ENCODE assay signal across 8 cellular contexts in genomic region chr16:86508947-86509758, GRCh38. TPM values are rescaled to one million over a fixed set of nuclear protein-coding genes. Genes with fewer than 3 reads are reported as not detected.
DNase-seq lines count a peak whose midpoint lies in the region; ATAC-seq, FAIRE-seq and TF ChIP-seq lines count a peak whose summit lies in the region.

No MANE protein-coding gene starts in this region.

- H2AFZ ChIP-seq in IMR-90 (replicated peaks; ENCODE audit: low read length, poor library complexity), result peak overlapping the region; percentile 78
- peak overlapping the region; percentile 55 for H2AFZ ChIP-seq in GM12878 (ENCODE audit: control insufficient read depth, low read depth, low read length)
- peak overlapping the region; percentile 37 for H2AFZ ChIP-seq in keratinocyte (ENCODE audit: control insufficient read depth, low read length)

- peaks cover 0 to 1% (median 0%) of the 10 kb centered on the region in 5 donors for H3K9me3 Mint-ChIP-seq in CD8-positive, alpha-beta memory T cell
- no peaks in the 10 kb centered on the region for H3K9me3 Mint-ChIP-seq in stimulated activated naive CD8-positive, alpha-beta T cell treated with anti-CD3 and anti-CD28 coated beads, Interleukin-15, amount 100 ng/mL, for 72 hours

- intact Hi-C loops in IMR-90 (cut with micrococcal nuclease) (loop anchor here (1.0 to 10.0 kb wide), 5 partner anchors 47 to 354 kb away; no protein-coding TSS in a partner anchor), GM12878 (cut with micrococcal nuclease; ENCODE audit: unreplicated experiment) (no loop called here)

- peak overlapping the region; percentile 99 for H2BK5ac ChIP-seq in IMR-90 (ENCODE audit: low read depth, low read length, poor library complexity, severe bottlenecking)

- H3K9ac ChIP-seq in IMR-90 (ENCODE audit: low read depth, low read length) (peak overlapping the region; percentile 100), GM12878 (ENCODE audit: control insufficient read depth, insufficient read depth, low read length) (no peak overlapping the region), keratinocyte (ENCODE audit: control insufficient read depth, extremely low read depth, insufficient read depth, low read length) (no peak overlapping the region)

- 0 out of 2 replicates have a peak, but pooled peaks cover 5% of the 10 kb centered on the region for H3K9me1 ChIP-seq in IMR-90 (ENCODE audit: insufficient read depth, low read length)
- H3K9me1 ChIP-seq in keratinocyte (ENCODE audit: control insufficient read depth, extremely low read depth, insufficient read depth, low read length), result no peaks in the 10 kb centered on the region

- SMC1A ChIA-PET in GM12878 (lab: Charles Lee; ENCODE audit: uncharacterized antibody, unreplicated experiment), result no interaction called here

- POLR2A ChIA-PET in CD8-positive, alpha-beta memory T cell (lab: Charles Lee), result no interaction called here
- POLR2A ChIA-PET in IMR-90 (lab: Charles Lee; ENCODE audit: unreplicated experiment) (interaction anchor here (0.7 to 2.2 kb wide), 8 partner anchors 9 to 356 kb away, joined by 3 to 21 read pairs (median 4); no protein-coding TSS in a partner anchor), GM12878 (lab: Charles Lee) (no interaction called here)

- ATAC-seq in IMR-90 (ENCODE audit: low read depth), result peak; percentile 7
- peak; percentile 65 for ATAC-seq in GM12878
- ATAC-seq in stimulated activated naive CD8-positive, alpha-beta T cell treated with anti-CD3 and anti-CD28 coated beads, Interleukin-15, amount 100 ng/mL, for 72 hours, result peak; percentile 56
- no peak for ATAC-seq in HG03159 (IDR thresholded peaks at IDR 0.05; ENCODE audit: unreplicated experiment)
- ATAC-seq in GM19035 (IDR thresholded peaks at IDR 0.05; ENCODE audit: unreplicated experiment), result no peak
- no peak for ATAC-seq in HG02571 (IDR thresholded peaks at IDR 0.05; ENCODE audit: unreplicated experiment)

- 0% methylated on average over 44 of the region's 79 CpGs; no CpG with 5 or more reads in 1 of the 2 experiments for WGBS in IMR-90 (ENCODE audit: extremely low coverage in 2 of 2, insufficient read length in 1 of 2), 2 experiments
- 7% methylated on average over 48 of the region's 79 CpGs for WGBS in GM12878 (ENCODE audit: insufficient coverage, insufficient replicate concordance, low lambda C conversion rate, missing lambda C conversion rate)

- peak overlapping the region; percentile 95 for H3K18ac ChIP-seq in IMR-90 (ENCODE audit: low read depth, low read length)

- FAIRE-seq in GM12878 (lab: Jason Lieb, UNC) (no peak), keratinocyte (lab: Jason Lieb, UNC) (no peak)

- peak overlapping the region; percentile 29 to 84 for H4K8ac ChIP-seq in IMR-90 (ENCODE audit: low read depth in 2 of 2, low read length in 2 of 2)

- no peaks in the 10 kb centered on the region for H3K36me3 ChIP-seq in CD8-positive, alpha-beta memory T cell (ENCODE audit: insufficient read depth, low read length)
- H3K36me3 ChIP-seq in IMR-90 (ENCODE audit: control insufficient read depth, insufficient read depth, low read length) (peaks cover 62% of the 10 kb centered on the region), GM12878 (ENCODE audit: control insufficient read depth in 2 of 2, insufficient read depth in 2 of 2, low read length in 1 of 2) (no peaks in the 10 kb centered on the region), keratinocyte (ENCODE audit: control insufficient read depth in 2 of 2, extremely low read depth in 1 of 2, insufficient read depth in 2 of 2, low read length in 2 of 2) (no peaks in the 10 kb centered on the region)

- peak overlapping the region; percentile 75 for H3K56ac ChIP-seq in IMR-90 (ENCODE audit: extremely low read depth, insufficient read depth, low read length)

- TF ChIP-seq EP300 in GM12878 (IDR thresholded peaks at IDR 0.05; ENCODE audit: borderline replicate concordance in 1 of 2, control insufficient read depth in 1 of 2, low read depth in 2 of 2, low read length in 2 of 2), result no peak

- H2BK20ac ChIP-seq in IMR-90 (ENCODE audit: low read depth, low read length), result peak overlapping the region; percentile 73

- H3K4me3 ChIP-seq in CD8-positive, alpha-beta memory T cell (ENCODE audit: low read length), result peak overlapping the region; percentile 12
- peak overlapping the region; percentile 98 for H3K4me3 ChIP-seq in IMR-90 (ENCODE audit: insufficient read depth, low read depth, low read length)
- peak overlapping the region; percentile 27; the same call in 1 of the 2 replicates for H3K4me3 ChIP-seq in GM12878
- H3K4me3 ChIP-seq in keratinocyte (ENCODE audit: control insufficient read depth in 2 of 3, extremely low read depth in 1 of 3, insufficient read depth in 2 of 3, low read depth in 1 of 3, low read length in 3 of 3), result peak overlapping the region; percentile 23 to 41 (median 40)

- H4K91ac ChIP-seq in IMR-90 (ENCODE audit: insufficient read depth, low read depth, low read length), result peak overlapping the region; percentile 86

- peak overlapping the region; percentile 97 for H2BK120ac ChIP-seq in IMR-90 (ENCODE audit: low read depth, low read length)

- peak overlapping the region; percentile 98 for H3K4ac ChIP-seq in IMR-90 (ENCODE audit: low read depth, low read length)

- TF ChIP-seq RAD21 in IMR-90 (IDR thresholded peaks at IDR 0.05; ENCODE audit: low read length) (no peak; the same call in 1 of the 2 replicates), GM12878 (IDR thresholded peaks at IDR 0.05; ENCODE audit: insufficient read depth, low read depth, low read length) (no peak)

- H3K4me1 Mint-ChIP-seq in CD8-positive, alpha-beta memory T cell, result peaks cover 29 to 50% (median 31%) of the 10 kb centered on the region in 3 donors
- H3K4me1 Mint-ChIP-seq in stimulated activated naive CD8-positive, alpha-beta T cell treated with anti-CD3 and anti-CD28 coated beads, Interleukin-15, amount 100 ng/mL, for 72 hours, result peaks cover 51% of the 10 kb centered on the region

- peak overlapping the region; percentile 73 for H2AK5ac ChIP-seq in IMR-90 (ENCODE audit: low read depth, low read length)

- H3K4me3 Mint-ChIP-seq in CD8-positive, alpha-beta memory T cell, result peak overlapping the region; percentile 66 to 90 (median 83)
- H3K4me3 Mint-ChIP-seq in stimulated activated naive CD8-positive, alpha-beta T cell treated with anti-CD3 and anti-CD28 coated beads, Interleukin-15, amount 100 ng/mL, for 72 hours, result peak overlapping the region; percentile 81

- peaks cover 0 to 12% of the 10 kb centered on the region in 2 experiments; a peak in 1 of 4 replicates for H3K79me1 ChIP-seq in IMR-90 (ENCODE audit: low read depth in 1 of 2, low read length in 2 of 2)

- in situ Hi-C loops in IMR-90 (cut with MboI; ENCODE audit: low sequenced_read_pairs) (loop anchor here (5.0 kb wide), 1 partner anchor 207 kb away; no protein-coding TSS in a partner anchor), GM12878 (cut with MboI) (no loop called here)

- H4K20me1 ChIP-seq in IMR-90 (ENCODE audit: insufficient read depth, low read length) (peaks cover 46% of the 10 kb centered on the region), GM12878 (ENCODE audit: control insufficient read depth, insufficient read depth) (no peaks in the 10 kb centered on the region; the same call in 1 of the 2 replicates), keratinocyte (ENCODE audit: control insufficient read depth, extremely low read depth, insufficient read depth, low read length) (no peaks in the 10 kb centered on the region)

- H3K14ac ChIP-seq in IMR-90 (replicated peaks; ENCODE audit: low read depth, low read length), result peak overlapping the region; percentile 98

- H3K4me1 ChIP-seq in CD8-positive, alpha-beta memory T cell (ENCODE audit: insufficient read depth, low read length), result no peaks in the 10 kb centered on the region
- H3K4me1 ChIP-seq in IMR-90 (ENCODE audit: control insufficient read depth, insufficient read depth, low read length), result peaks cover 6% of the 10 kb centered on the region
- no peaks in the 10 kb centered on the region; the same call in 1 of the 2 replicates for H3K4me1 ChIP-seq in GM12878 (ENCODE audit: control insufficient read depth, insufficient read depth, low read length)
- H3K4me1 ChIP-seq in keratinocyte (ENCODE audit: control insufficient read depth, extremely low read depth, insufficient read depth, low read length), result peaks cover 4% of the 10 kb centered on the region

- DNase-seq in CD8-positive, alpha-beta memory T cell, result no peak
- DNase-seq in IMR-90 (peak; percentile 89), GM12878 (ENCODE audit: low read depth, low spot score) (no peak), keratinocyte (ENCODE audit: low read depth, low spot score) (no peak)
- peak in 1 of 2 donors; percentile 50 for DNase-seq in stimulated activated naive CD8-positive, alpha-beta T cell treated with anti-CD3 and anti-CD28 coated beads, Interleukin-15, amount 100 ng/mL, for 72 hours

- no peaks in the 10 kb centered on the region for H3K9me3 ChIP-seq in CD8-positive, alpha-beta memory T cell (ENCODE audit: low read length)
- no peaks in the 10 kb centered on the region for H3K9me3 ChIP-seq in IMR-90 (ENCODE audit: control insufficient read depth, insufficient read depth, low read length)
- H3K9me3 ChIP-seq in GM12878 (replicated peaks; ENCODE audit: control insufficient read depth, insufficient read depth, low read length), result no peaks in the 10 kb centered on the region
- no peaks in the 10 kb centered on the region for H3K9me3 ChIP-seq in keratinocyte (ENCODE audit: control insufficient read depth, low read depth, low read length)

- H3K27me3 ChIP-seq in CD8-positive, alpha-beta memory T cell (ENCODE audit: insufficient read depth, low read length, poor library complexity, severe bottlenecking), result peaks cover 27% of the 10 kb centered on the region
- H3K27me3 ChIP-seq in IMR-90 (ENCODE audit: control insufficient read depth, insufficient read depth, low read length) (no peaks in the 10 kb centered on the region), GM12878 (replicated peaks in 1 of 2; ENCODE audit: control insufficient read depth in 2 of 2, insufficient read depth in 2 of 2, low read length in 1 of 2) (peaks cover 31 to 37% of the 10 kb centered on the region in 2 experiments), keratinocyte (ENCODE audit: control insufficient read depth, extremely low read depth, insufficient read depth, low read length) (peaks cover 100% of the 10 kb centered on the region)

- dilution Hi-C loops in IMR-90 (cut with HindIII; ENCODE audit: low sequenced_read_pairs, unreplicated experiment), result no loop called here
- dilution Hi-C loops in keratinocyte (cut with MboI; ENCODE audit: extremely low pct_ligation_motif_present, low sequenced_read_pairs), result no loop called here

- RAD21 ChIA-PET in GM12878 (lab: Charles Lee; ENCODE audit: unreplicated experiment), result no interaction called here

- H3K79me2 ChIP-seq in GM12878 (ENCODE audit: control insufficient read depth, insufficient read depth, low read length) (no peaks in the 10 kb centered on the region), keratinocyte (ENCODE audit: control insufficient read depth, insufficient read depth, low read length) (no peaks in the 10 kb centered on the region)

- no TSS peak for BruUV-seq in IMR-90 (replicated peaks; lab: Mats Ljungman, UMichigan)
- BruUV-seq in GM12878 (replicated peaks; lab: Mats Ljungman, UMichigan), result no TSS peak

- H3K27me3 Mint-ChIP-seq in CD8-positive, alpha-beta memory T cell, result peaks cover 39 to 65% of the 10 kb centered on the region in 2 donors
- peaks cover 93% of the 10 kb centered on the region for H3K27me3 Mint-ChIP-seq in stimulated activated naive CD8-positive, alpha-beta T cell treated with anti-CD3 and anti-CD28 coated beads, Interleukin-15, amount 100 ng/mL, for 72 hours

- peak overlapping the region; percentile 96 for H2AK9ac ChIP-seq in IMR-90 (replicated peaks; ENCODE audit: low read depth, low read length, poor library complexity)

- H3K27ac ChIP-seq in CD8-positive, alpha-beta memory T cell (ENCODE audit: low read depth, low read length), result no peak overlapping the region
- H3K27ac ChIP-seq in IMR-90 (ENCODE audit: insufficient read depth, low read length) (peak overlapping the region; percentile 100), GM12878 (ENCODE audit: control insufficient read depth, insufficient read depth) (no peak overlapping the region), keratinocyte (ENCODE audit: control insufficient read depth, insufficient read depth, low read length) (no peak overlapping the region)

- H2BK15ac ChIP-seq in IMR-90 (ENCODE audit: low read depth, low read length), result peak overlapping the region; percentile 45; the same call in 2 of the 3 replicates

- peak overlapping the region; percentile 90 for H4K5ac ChIP-seq in IMR-90 (ENCODE audit: low read depth, low read length)

- peaks cover 0 to 2% (median 0%) of the 10 kb centered on the region in 3 donors for H3K36me3 Mint-ChIP-seq in CD8-positive, alpha-beta memory T cell

- H3K23ac ChIP-seq in IMR-90 (ENCODE audit: low read depth, low read length), result peak overlapping the region; percentile 99

- peak overlapping the region; percentile 96 for H3K4me2 ChIP-seq in IMR-90 (ENCODE audit: low read depth, low read length)
- peak overlapping the region; percentile 82 for H3K4me2 ChIP-seq in GM12878 (ENCODE audit: control insufficient read depth, insufficient read depth)
- H3K4me2 ChIP-seq in keratinocyte (ENCODE audit: control insufficient read depth, extremely low read depth, insufficient read depth, low read depth, low read length), result peak overlapping the region; percentile 46

- peak overlapping the region in 1 of 8 donors; percentile 49 for H3K27ac Mint-ChIP-seq in CD8-positive, alpha-beta memory T cell
- no peak overlapping the region for H3K27ac Mint-ChIP-seq in stimulated activated naive CD8-positive, alpha-beta T cell treated with anti-CD3 and anti-CD28 coated beads, Interleukin-15, amount 100 ng/mL, for 72 hours

- CTCF ChIA-PET in CD8-positive, alpha-beta memory T cell (lab: Charles Lee), result no interaction called here
- CTCF ChIA-PET in IMR-90 (lab: Yijun Ruan, JAX), result interaction anchor here (0.5 to 1.2 kb wide), 5 partner anchors 8 to 513 kb away, joined by 3 to 8 read pairs (median 3); no protein-coding TSS in a partner anchor
- CTCF ChIA-PET in GM12878 (lab: Yijun Ruan, JAX), result no interaction called here

- TF ChIP-seq POLR2A in IMR-90 (IDR thresholded peaks at IDR 0.05; ENCODE audit: low read depth, low read length), result peak; percentile 92
- no peak for TF ChIP-seq POLR2A in GM12878 (IDR thresholded peaks at IDR 0.05; ENCODE audit: low read depth, low read length)

- TF ChIP-seq CTCF in IMR-90 (conservative IDR thresholded peaks at IDR 0.05; ENCODE audit: low read depth, low read length) (no peak), GM12878 (IDR thresholded peaks at IDR 0.05 in 2 of 3, conservative IDR thresholded peaks at IDR 0.05 in 1 of 3; ENCODE audit: control insufficient read depth in 2 of 3, extremely low read depth in 1 of 3, insufficient read depth in 1 of 3, low read depth in 3 of 3, low read length in 3 of 3) (no peak), keratinocyte (optimal IDR thresholded peaks at IDR 0.05 in 1 of 3, IDR thresholded peaks at IDR 0.05 in 1 of 3, conservative IDR thresholded peaks at IDR 0.05 in 1 of 3; ENCODE audit: extremely low read depth in 1 of 3, insufficient read depth in 2 of 3, low read length in 3 of 3) (no peak)

RNA-seq across cellular contexts. Expression of gene FOXF1, which starts 1.2 kb away (rescaled TPM):
- not detected for total RNA-seq in CD8-positive, alpha-beta memory T cell
- not detected for polyA plus RNA-seq in CD8-positive, alpha-beta memory T cell
- total RNA-seq in IMR-90 (2012; rRNA removed) (2.7 and 4.2 TPM in 2 replicates), GM12878 (2014; rRNA removed) (not detected in 2 replicates), GM12878 (2014; rRNA removed; fragmentation: Illumina TruSeq; extraction: Trizol) (not detected in 2 replicates), GM12878 (2021) (not detected in 2 replicates)
- polyA plus RNA-seq in IMR-90 (2012; rRNA removed) (33.0 and 34.5 TPM in 2 replicates), GM12878 (2011; rRNA removed) (0.01 TPM in 1 of 2 replicates, not detected in the other), GM12878 (2014; fragmentation: Illumina TruSeq; extraction: Trizol) (not detected in 2 replicates), GM12878 (2014; fragmentation: Nextera tagmentation; extraction: Ambion mirVana) (not detected), GM12878 (2014; rRNA removed) (not detected in 2 replicates), GM12878 (2016; fragmentation: Nextera tagmentation; extraction: Ambion mirVana) (not detected), keratinocyte (not detected in 3 replicates)
- polyA plus RNA-seq in IMR-90 (2012; cell fraction: cytosol; rRNA removed), result 33.7 and 84.8 TPM in 2 replicates
- polyA plus RNA-seq in IMR-90 (2012; cell fraction: nucleus; rRNA removed; ENCODE audit: low replicate concordance), result 98.2 and 101 TPM in 2 replicates
- total RNA-seq in GM12878 (2013; cell fraction: nucleolus; rRNA removed), result not detected in 2 replicates
- not detected for polyA plus RNA-seq in GM12878 (2011; ENCODE audit: low read depth)
- 0.01 and 0.02 TPM in 2 replicates for polyA plus RNA-seq in GM12878 (2011; cell fraction: cytosol; rRNA removed)
- 0.06 and 0.10 TPM in 2 replicates for polyA plus RNA-seq in GM12878 (2011; cell fraction: nucleus; rRNA removed)
- not detected in 2 replicates for polyA plus RNA-seq in GM12878 (2012)
- not detected in 2 replicates for polyA minus RNA-seq in GM12878 (2011; rRNA and poly(A)+ RNA removed)
- polyA minus RNA-seq in GM12878 (2011; cell fraction: cytosol; rRNA and poly(A)+ RNA removed), result not detected in 2 replicates
- polyA minus RNA-seq in GM12878 (2011; cell fraction: nucleus; rRNA and poly(A)+ RNA removed), result 0.10 TPM in 1 of 2 replicates, not detected in the other
- polyA plus RNA-seq in keratinocyte (2011; ENCODE audit: low read depth), result not detected
- not detected in 2 replicates for polyA plus RNA-seq in keratinocyte (2011; cell fraction: cytosol; rRNA removed)
- polyA plus RNA-seq in keratinocyte (2011; cell fraction: nucleus; rRNA removed), result not detected in 2 replicates
- not detected in 2 replicates for polyA plus RNA-seq in keratinocyte (2012; ENCODE audit: low replicate concordance)
- not detected in 3 replicates for polyA minus RNA-seq in keratinocyte
- polyA minus RNA-seq in keratinocyte (2011; cell fraction: cytosol; rRNA and poly(A)+ RNA removed), result not detected
- polyA minus RNA-seq in keratinocyte (2011; cell fraction: nucleus; rRNA and poly(A)+ RNA removed), result not detected in 2 replicates

RNA-seq across cellular contexts. Expression of gene MTHFSD, which starts 45.9 kb away (rescaled TPM):
- total RNA-seq in CD8-positive, alpha-beta memory T cell, result 10 to 100 TPM; 21.9 to 25.0 TPM
- polyA plus RNA-seq in CD8-positive, alpha-beta memory T cell, result 23.0 TPM
- total RNA-seq in IMR-90 (2012; rRNA removed), result 7.8 and 8.2 TPM in 2 replicates
- 13.7 and 16.8 TPM in 2 replicates for polyA plus RNA-seq in IMR-90 (2012; rRNA removed)
- polyA plus RNA-seq in IMR-90 (2012; cell fraction: cytosol; rRNA removed), result 5.6 and 7.9 TPM in 2 replicates
- 71.8 and 97.1 TPM in 2 replicates for polyA plus RNA-seq in IMR-90 (2012; cell fraction: nucleus; rRNA removed; ENCODE audit: low replicate concordance)
- 83.6 and 90.5 TPM in 2 replicates for total RNA-seq in GM12878 (2013; cell fraction: nucleolus; rRNA removed)
- total RNA-seq in GM12878 (2014; rRNA removed), result 15.2 and 19.7 TPM in 2 replicates
- total RNA-seq in GM12878 (2014; rRNA removed; fragmentation: Illumina TruSeq; extraction: Trizol), result 13.5 and 14.5 TPM in 2 replicates
- total RNA-seq in GM12878 (2021), result 19.0 TPM in 2 replicates
- polyA plus RNA-seq in GM12878 (2011; ENCODE audit: low read depth), result 5.2 TPM
- polyA plus RNA-seq in GM12878 (2011; rRNA removed), result 21.7 and 24.5 TPM in 2 replicates
- polyA plus RNA-seq in GM12878 (2011; cell fraction: cytosol; rRNA removed), result 16.6 and 19.3 TPM in 2 replicates
- polyA plus RNA-seq in GM12878 (2011; cell fraction: nucleus; rRNA removed), result 109 and 129 TPM in 2 replicates
- 13.2 and 16.9 TPM in 2 replicates for polyA plus RNA-seq in GM12878 (2012)
- 15.0 and 15.7 TPM in 2 replicates for polyA plus RNA-seq in GM12878 (2014; fragmentation: Illumina TruSeq; extraction: Trizol)
- 1 to 10 TPM; 2.2 to 3.3 TPM for polyA plus RNA-seq in GM12878 (2014; fragmentation: Nextera tagmentation; extraction: Ambion mirVana)
- polyA plus RNA-seq in GM12878 (2014; rRNA removed), result 17.7 and 17.8 TPM in 2 replicates
- 10 to 100 TPM; 18.6 to 20.2 TPM for polyA plus RNA-seq in GM12878 (2016; fragmentation: Nextera tagmentation; extraction: Ambion mirVana)
- polyA minus RNA-seq in GM12878 (2011; rRNA and poly(A)+ RNA removed), result 21.4 and 24.6 TPM in 2 replicates
- polyA minus RNA-seq in GM12878 (2011; cell fraction: cytosol; rRNA and poly(A)+ RNA removed), result 6.3 and 7.1 TPM in 2 replicates
- 48.8 and 64.1 TPM in 2 replicates for polyA minus RNA-seq in GM12878 (2011; cell fraction: nucleus; rRNA and poly(A)+ RNA removed)
- 11.5 to 16.2 TPM (median 14.7 TPM) in 3 replicates for polyA plus RNA-seq in keratinocyte
- polyA plus RNA-seq in keratinocyte (2011; ENCODE audit: low read depth), result 6.9 TPM
- 6.7 and 7.5 TPM in 2 replicates for polyA plus RNA-seq in keratinocyte (2011; cell fraction: cytosol; rRNA removed)
- polyA plus RNA-seq in keratinocyte (2011; cell fraction: nucleus; rRNA removed), result 56.3 and 57.2 TPM in 2 replicates
- polyA plus RNA-seq in keratinocyte (2012; ENCODE audit: low replicate concordance), result 10.6 and 12.0 TPM in 2 replicates
- polyA minus RNA-seq in keratinocyte, result 3.4 to 14.0 TPM (median 13.6 TPM) in 3 replicates
- polyA minus RNA-seq in keratinocyte (2011; cell fraction: cytosol; rRNA and poly(A)+ RNA removed), result 5.2 TPM
- 17.8 and 25.4 TPM in 2 replicates for polyA minus RNA-seq in keratinocyte (2011; cell fraction: nucleus; rRNA and poly(A)+ RNA removed)

RNA-seq across cellular contexts. Expression of gene FOXC2, which starts 57.5 kb away (rescaled TPM):
- not detected for total RNA-seq in CD8-positive, alpha-beta memory T cell
- polyA plus RNA-seq in CD8-positive, alpha-beta memory T cell, result not detected
- total RNA-seq in IMR-90 (2012; rRNA removed) (0.90 and 1.1 TPM in 2 replicates), GM12878 (2014; rRNA removed) (not detected in 2 replicates), GM12878 (2014; rRNA removed; fragmentation: Illumina TruSeq; extraction: Trizol) (not detected in 2 replicates), GM12878 (2021) (not detected in 2 replicates)
- polyA plus RNA-seq in IMR-90 (2012; rRNA removed) (6.4 and 9.2 TPM in 2 replicates), GM12878 (2011; rRNA removed) (not detected in 2 replicates), GM12878 (2014; fragmentation: Illumina TruSeq; extraction: Trizol) (not detected in 2 replicates), GM12878 (2014; fragmentation: Nextera tagmentation; extraction: Ambion mirVana) (not detected), GM12878 (2014; rRNA removed) (0.03 TPM in 1 of 2 replicates, not detected in the other), GM12878 (2016; fragmentation: Nextera tagmentation; extraction: Ambion mirVana) (not detected), keratinocyte (0.02 TPM in 1 of 3 replicates, not detected in the others)
- polyA plus RNA-seq in IMR-90 (2012; cell fraction: cytosol; rRNA removed), result 5.5 and 8.7 TPM in 2 replicates
- 4.3 and 7.4 TPM in 2 replicates for polyA plus RNA-seq in IMR-90 (2012; cell fraction: nucleus; rRNA removed; ENCODE audit: low replicate concordance)
- not detected in 2 replicates for total RNA-seq in GM12878 (2013; cell fraction: nucleolus; rRNA removed)
- not detected for polyA plus RNA-seq in GM12878 (2011; ENCODE audit: low read depth)
- 0.01 TPM in 1 of 2 replicates, not detected in the other for polyA plus RNA-seq in GM12878 (2011; cell fraction: cytosol; rRNA removed)
- not detected in 2 replicates for polyA plus RNA-seq in GM12878 (2011; cell fraction: nucleus; rRNA removed)
- polyA plus RNA-seq in GM12878 (2012), result 0.04 TPM in 1 of 2 replicates, not detected in the other
- polyA minus RNA-seq in GM12878 (2011; rRNA and poly(A)+ RNA removed), result not detected in 2 replicates
- polyA minus RNA-seq in GM12878 (2011; cell fraction: cytosol; rRNA and poly(A)+ RNA removed), result not detected in 2 replicates
- not detected in 2 replicates for polyA minus RNA-seq in GM12878 (2011; cell fraction: nucleus; rRNA and poly(A)+ RNA removed)
- polyA plus RNA-seq in keratinocyte (2011; ENCODE audit: low read depth), result not detected
- not detected in 2 replicates for polyA plus RNA-seq in keratinocyte (2011; cell fraction: cytosol; rRNA removed)
- 0.05 TPM in 1 of 2 replicates, not detected in the other for polyA plus RNA-seq in keratinocyte (2011; cell fraction: nucleus; rRNA removed)
- 0.07 TPM in 1 of 2 replicates, not detected in the other for polyA plus RNA-seq in keratinocyte (2012; ENCODE audit: low replicate concordance)
- not detected in 3 replicates for polyA minus RNA-seq in keratinocyte
- polyA minus RNA-seq in keratinocyte (2011; cell fraction: cytosol; rRNA and poly(A)+ RNA removed), result not detected
- polyA minus RNA-seq in keratinocyte (2011; cell fraction: nucleus; rRNA and poly(A)+ RNA removed), result not detected in 2 replicates

Comparison
In these comparisons a context has a peak if more than half of its experiments do, and no peak if none do; other contexts are left out.
1. H3K4me3 ChIP-seq: peak in every context shown above with its lines; median percentile 98 in IMR-90; 40 in keratinocyte; 27 in GM12878; 12 in CD8-positive, alpha-beta memory T cell.
2. ATAC-seq: peak in IMR-90 (single experiment), GM12878 (single experiment) and stimulated activated naive CD8-positive, alpha-beta T cell treated with anti-CD3 and anti-CD28 coated beads, Interleukin-15, amount 100 ng/mL, for 72 hours (single experiment); none in HG03159 (single experiment), GM19035 (single experiment) and HG02571 (single experiment).
3. H3K4me2 ChIP-seq: peak in every context shown above with its lines; median percentile 96 in IMR-90; 82 in GM12878; 46 in keratinocyte.
4. RNA of gene FOXF1, which starts 1.2 kb away (polyA plus RNA-seq): 33.0 to 101 TPM in IMR-90; not detected in CD8-positive, alpha-beta memory T cell (single experiment), 0.01 to 0.10 TPM in GM12878 and not detected in keratinocyte; every median in the first group is over 10 times any median in the second.
5. Peak in every context shown above with its lines, with median percentiles within 50 percentile points of each other: H2AFZ ChIP-seq.